ENCODE assay signal across 8 cellular contexts in genomic region chr3:172461530-172462138, GRCh38. TPM values are rescaled to one million over a fixed set of nuclear protein-coding genes. Genes with fewer than 3 reads are reported as not detected.
DNase-seq lines count a peak whose midpoint lies in the region; ATAC-seq, FAIRE-seq and TF ChIP-seq lines count a peak whose summit lies in the region.

No MANE protein-coding gene starts in this region.

- H3K9me3 Mint-ChIP-seq in CD4-positive, alpha-beta T cell: no peaks in the 10 kb centered on the region

- no peaks in the 10 kb centered on the region for H3K36me3 ChIP-seq in HepG2 (replicated peaks in 1 of 2; ENCODE audit: control insufficient read depth in 1 of 2, insufficient read depth in 2 of 2, low read length in 2 of 2)

- ATAC-seq in CD4-positive, alpha-beta T cell (ENCODE audit: poor library complexity): peak; percentile 60
- ATAC-seq in GM21367 (IDR thresholded peaks at IDR 0.05; ENCODE audit: unreplicated experiment) (peak; percentile 77), HepG2 (peak; percentile 77), HG03097 (IDR thresholded peaks at IDR 0.05; ENCODE audit: low FRiP score, unreplicated experiment) (no peak)

- no peaks in the 10 kb centered on the region for H3K4me1 ChIP-seq in HepG2 (ENCODE audit: insufficient read depth, low read length)

- TF ChIP-seq CTCF in CD4-positive, alpha-beta T cell (IDR thresholded peaks at IDR 0.05): peak; percentile 97
- peak; percentile 93 for TF ChIP-seq CTCF in astrocyte of the spinal cord (IDR thresholded peaks at IDR 0.05; ENCODE audit: low read depth, low read length)
- peak; percentile 64 for TF ChIP-seq CTCF in HepG2 (CRISPR knock-in tag; IDR thresholded peaks at IDR 0.05)

- in situ Hi-C loops in astrocyte of the spinal cord (cut with HindIII; ENCODE audit: low sequenced_read_pairs) (no loop called here), HepG2 (cut with HindIII; ENCODE audit: extremely low pct_ligation_motif_present, low pct_unique_long_range_greater_than_20kb) (no loop called here)

- H3K9me3 ChIP-seq in CD4-positive, alpha-beta T cell (ENCODE audit: control insufficient read depth, low read length): no peaks in the 10 kb centered on the region
- no peaks in the 10 kb centered on the region for H3K9me3 ChIP-seq in HepG2 (ENCODE audit: low read length)

- no peak overlapping the region for H3K9ac ChIP-seq in HepG2 (ENCODE audit: insufficient read depth, low read depth, low read length)

- TF ChIP-seq POLR2A in HepG2 (IDR thresholded peaks at IDR 0.05; ENCODE audit: insufficient read depth in 1 of 2, low read depth in 2 of 2, low read length in 2 of 2): no peak

- no peaks in the 10 kb centered on the region for H3K36me3 Mint-ChIP-seq in CD4-positive, alpha-beta T cell (ENCODE audit: low read depth)

- BruUV-seq in HepG2 (replicated peaks; lab: Mats Ljungman, UMichigan): no TSS peak

- intact Hi-C loops in CD4-positive, alpha-beta T cell (cut with DNase I, micrococcal nuclease): no loop called here
- intact Hi-C loops in HepG2 (cut with micrococcal nuclease; ENCODE audit: unreplicated experiment): no loop called here

- no peak for TF ChIP-seq EP300 in HepG2 (IDR thresholded peaks at IDR 0.05; ENCODE audit: low read depth in 2 of 2, low read length in 2 of 2)
- TF ChIP-seq EP300 in HepG2 (CRISPR knock-in tag; IDR thresholded peaks at IDR 0.05; ENCODE audit: borderline replicate concordance): no peak

- no peak for DNase-seq in CD4-positive, alpha-beta T cell
- DNase-seq in NCI-H2029 (lab: John Stamatoyannopoulos, UW) (peak; percentile 31), astrocyte of the spinal cord (ENCODE audit: low read depth, low spot score) (peak; percentile 28), HepG2 (ENCODE audit: low spot score) (peak; percentile 34)
- DNase-seq in stimulated activated CD4-positive, alpha-beta T cell treated with anti-CD3 and anti-CD28 coated beads, Interleukin-2, amount 100 ng/mL, for 48 hours: no peak
- DNase-seq in activated CD8-positive, alpha-beta memory T cell treated with anti-CD3 and anti-CD28 coated beads, Interleukin-2, amount 50 U/mL, for 48 hours: no peak

- no peaks in the 10 kb centered on the region for H3K4me1 Mint-ChIP-seq in CD4-positive, alpha-beta T cell (ENCODE audit: low read depth)

- H3K4me3 Mint-ChIP-seq in CD4-positive, alpha-beta T cell: no peak overlapping the region

- no peak for TF ChIP-seq RAD21 in HepG2 (CRISPR knock-in tag; IDR thresholded peaks at IDR 0.05)

- POLR2A ChIA-PET in CD4-positive, alpha-beta T cell (lab: Charles Lee): interaction anchor here (1.0 kb wide), 2 partner anchors 17 to 135 kb away, joined by 3 read pairs; no protein-coding TSS in a partner anchor
- POLR2A ChIA-PET in HepG2 (lab: Yijun Ruan, JAX): no interaction called here

- no peaks in the 10 kb centered on the region for H3K27me3 ChIP-seq in CD4-positive, alpha-beta T cell (ENCODE audit: control insufficient read depth, insufficient read depth, low read length)
- H3K27me3 ChIP-seq in HepG2 (ENCODE audit: control insufficient read depth in 1 of 2, insufficient read depth in 2 of 2, low read length in 2 of 2): peaks cover 0 to 5% of the 10 kb centered on the region in 2 experiments; a peak in 2 of 5 replicates

- H3K4me2 ChIP-seq in HepG2 (ENCODE audit: low read depth, low read length): no peak overlapping the region

- no peak overlapping the region for H3K27ac Mint-ChIP-seq in CD4-positive, alpha-beta T cell

- H4K20me1 ChIP-seq in HepG2 (ENCODE audit: insufficient read depth, low read length): no peaks in the 10 kb centered on the region

- no peaks in the 10 kb centered on the region for H3K79me2 ChIP-seq in HepG2 (ENCODE audit: insufficient read depth, low read length)

- no peak overlapping the region for H2AFZ ChIP-seq in HepG2 (ENCODE audit: low read length)

- H3K4me3 ChIP-seq in astrocyte of the spinal cord (ENCODE audit: low read depth, low read length) (no peak overlapping the region), HepG2 (replicated peaks in 1 of 3; ENCODE audit: insufficient read depth in 1 of 3, low read depth in 2 of 3, low read length in 3 of 3) (no peak overlapping the region)

- FAIRE-seq in HepG2 (lab: Jason Lieb, UNC): peak; percentile 76

- WGBS in HepG2 (ENCODE audit: low lambda C conversion rate): 20% methylated on average over 5 of the region's 5 CpGs

- CTCF ChIA-PET in CD4-positive, alpha-beta T cell (lab: Charles Lee): interaction anchor here (0.6 to 1.6 kb wide), 12 partner anchors 9 to 162 kb away, joined by 3 to 12 read pairs (median 3); no protein-coding TSS in a partner anchor
- CTCF ChIA-PET in HepG2 (lab: Yijun Ruan, JAX; ENCODE audit: low intra/inter-chr PET ratio, low total read pairs): interaction anchor here (1.9 kb wide), 1 partner anchor 16 kb away, joined by 7 read pairs; no protein-coding TSS in a partner anchor

- no peak overlapping the region for H3K27ac ChIP-seq in CD4-positive, alpha-beta T cell (ENCODE audit: low read depth, low read length)
- no peak overlapping the region for H3K27ac ChIP-seq in HepG2 (ENCODE audit: extremely low read length, insufficient read depth, low read length)

- H3K27me3 Mint-ChIP-seq in CD4-positive, alpha-beta T cell: peaks cover 3% of the 10 kb centered on the region

TF ChIP-seq in HepG2, 621 proteins besides CTCF, POLR2A, EP300 and RAD21:
- TF ChIP-seq CHD4 (IDR thresholded peaks at IDR 0.05; ENCODE audit: borderline replicate concordance, low read length): no peak
- peak; percentile 68 for TF ChIP-seq STAG1 (CRISPR knock-in tag; IDR thresholded peaks at IDR 0.05)
- TF ChIP-seq ZNF180 (CRISPR knock-in tag; IDR thresholded peaks at IDR 0.05; ENCODE audit: borderline replicate concordance, low read depth): no peak
TF ChIP-seq in HepG2: peak in this region for 1.

RNA-seq across cellular contexts. Expression of gene GHSR, which starts 13.4 kb away (rescaled TPM):
- total RNA-seq in CD4-positive, alpha-beta T cell: not detected
- total RNA-seq in HepG2 (2016; rRNA removed; fragmentation: Illumina TruSeq; extraction: Trizol): not detected in 2 replicates
- total RNA-seq in HepG2 (2016; cell fraction: cytosol; rRNA removed; fragmentation: Illumina TruSeq; extraction: Trizol; ENCODE audit: low read depth): not detected in 2 replicates
- not detected in 2 replicates for total RNA-seq in HepG2 (2016; cell fraction: insoluble cytoplasmic fraction; rRNA removed; fragmentation: Illumina TruSeq; extraction: Trizol)
- total RNA-seq in HepG2 (2016; cell fraction: membrane; rRNA removed; fragmentation: Illumina TruSeq; extraction: Trizol): not detected in 2 replicates
- not detected in 2 replicates for total RNA-seq in HepG2 (2016; cell fraction: nucleus; rRNA removed; fragmentation: Illumina TruSeq; extraction: Trizol)
- polyA plus RNA-seq in HepG2 (2011; rRNA removed): not detected in 2 replicates
- not detected in 2 replicates for polyA plus RNA-seq in HepG2 (2011; cell fraction: cytosol; rRNA removed)
- polyA plus RNA-seq in HepG2 (2011; cell fraction: nucleus; rRNA removed): not detected in 2 replicates
- polyA plus RNA-seq in HepG2 (2012): not detected in 2 replicates
- not detected in 2 replicates for polyA plus RNA-seq in HepG2 (2016; cell fraction: cytosol; fragmentation: Illumina TruSeq; extraction: Trizol; ENCODE audit: low read depth)
- polyA plus RNA-seq in HepG2 (2016; cell fraction: insoluble cytoplasmic fraction; fragmentation: Illumina TruSeq; extraction: Trizol; ENCODE audit: low read depth): not detected in 2 replicates
- polyA plus RNA-seq in HepG2 (2016; cell fraction: membrane; fragmentation: Illumina TruSeq; extraction: Trizol; ENCODE audit: low read depth): not detected in 2 replicates
- polyA plus RNA-seq in HepG2 (2016; cell fraction: nucleus; fragmentation: Illumina TruSeq; extraction: Trizol; ENCODE audit: insufficient read depth, low read depth): not detected in 2 replicates
- not detected in 2 replicates for polyA minus RNA-seq in HepG2 (2011; rRNA and poly(A)+ RNA removed; ENCODE audit: low replicate concordance)
- polyA minus RNA-seq in HepG2 (2011; cell fraction: cytosol; rRNA and poly(A)+ RNA removed): not detected in 2 replicates
- not detected in 2 replicates for polyA minus RNA-seq in HepG2 (2011; cell fraction: nucleus; rRNA and poly(A)+ RNA removed)

Comparison
In these comparisons a context has a peak if more than half of its experiments do, and no peak if none do; other contexts are left out.
1. DNase-seq: peak in NCI-H2029 (single experiment), astrocyte of the spinal cord (single experiment) and HepG2 (single experiment); none in CD4-positive, alpha-beta T cell (0 of 10), stimulated activated CD4-positive, alpha-beta T cell treated with anti-CD3 and anti-CD28 coated beads, Interleukin-2, amount 100 ng/mL, for 48 hours (0 of 2) and activated CD8-positive, alpha-beta memory T cell treated with anti-CD3 and anti-CD28 coated beads, Interleukin-2, amount 50 U/mL, for 48 hours (single experiment).
2. Peak in every context shown above with its lines, with median percentiles within 50 percentile points of each other: CTCF ChIP-seq.